ENCODE assay signal across 1 cellular context in genomic region chr12:89707992-89708792, GRCh38.
A peak's percentile ranks its signal among the peaks of the same experiment; 100 is the strongest.
TF ChIP-seq lines count a peak whose summit lies in the region.

No MANE protein-coding gene starts in this region.

TF ChIP-seq in WTC11, 78 proteins besides CTCF, POLR2A, EP300 and RAD21 (continued from another document):
- TF ChIP-seq, protein P1, sequence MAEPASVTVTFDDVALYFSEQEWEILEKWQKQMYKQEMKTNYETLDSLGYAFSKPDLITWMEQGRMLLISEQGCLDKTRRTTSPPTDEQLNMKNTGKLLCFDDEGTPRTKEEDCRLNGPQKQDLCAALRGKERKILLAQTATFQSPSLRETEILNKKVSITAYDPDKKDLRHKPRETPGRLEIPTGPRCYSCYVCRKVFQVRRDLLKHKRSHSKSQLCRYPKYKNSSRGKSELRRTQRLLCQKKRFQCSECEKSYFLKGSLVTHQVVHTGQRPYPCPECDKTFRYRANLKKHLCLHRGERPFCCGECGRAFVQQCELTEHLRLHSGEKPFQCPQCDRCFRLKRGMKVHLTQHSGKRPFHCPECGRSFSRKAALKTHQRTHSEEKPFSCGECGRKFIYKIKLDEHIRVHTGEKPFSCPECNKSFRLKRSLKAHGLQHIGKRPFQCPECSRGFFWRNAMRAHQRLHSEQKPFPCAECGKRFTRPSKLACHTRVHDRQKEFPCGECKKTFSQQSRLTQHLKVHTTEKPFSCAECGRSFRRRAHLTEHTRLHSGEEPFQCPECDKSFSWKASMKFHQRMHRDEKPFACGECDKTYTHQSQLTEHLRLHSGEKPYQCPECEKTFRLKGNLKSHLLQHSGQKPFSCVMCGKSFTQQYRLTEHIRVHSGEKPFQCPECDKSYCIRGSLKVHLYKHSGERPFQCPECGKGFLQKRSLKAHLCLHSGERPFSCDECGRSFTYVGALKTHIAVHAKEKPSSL (CRISPR knock-in tag; conservative IDR thresholded peaks at IDR 0.05) = no peak
- 0 out of 2 replicates have a peak, but pooled peaks have one; percentile 45 for TF ChIP-seq MYBL2 (CRISPR knock-in tag; IDR thresholded peaks at IDR 0.05)
